Comparison of ENCODE assay signal across 23 cellular contexts in the genomic region with DNA sequence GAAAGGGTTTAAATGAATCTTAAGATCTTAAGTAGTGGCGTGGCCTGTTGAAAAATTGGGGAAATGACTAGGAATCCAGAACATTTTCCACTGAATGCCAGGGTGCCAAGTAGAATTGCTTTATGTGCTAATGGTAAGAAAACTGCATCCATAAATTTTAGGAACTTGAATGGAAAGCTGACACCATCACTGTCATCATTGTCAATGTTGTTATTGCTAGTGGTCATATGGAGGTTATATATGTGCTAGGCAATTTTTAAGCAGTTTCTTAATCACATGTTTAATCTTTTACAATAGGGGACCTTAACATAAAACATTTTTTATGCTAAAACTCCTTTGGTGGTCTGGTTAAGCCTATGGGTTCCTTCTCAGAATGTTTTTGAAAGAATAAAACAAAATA. TPM values are rescaled to one million over a fixed set of nuclear protein-coding genes. Genes with fewer than 3 reads are reported as not detected.
DNase-seq lines count a peak whose midpoint lies in the region; ATAC-seq, FAIRE-seq and TF ChIP-seq lines count a peak whose summit lies in the region.
"Had no signal": no experiment of that assay in that cellular context is flagged by ENCODE, and none has a peak within 500 bp of the region (broad histone marks: within the 10 kb centered on the region; RNA-seq: fewer than 3 reads in every experiment).

No MANE protein-coding gene starts in this region.

- no peak for DNase-seq in activated naive CD8-positive, alpha-beta T cell treated with anti-CD3 and anti-CD28 coated beads for 36 hours
- DNase-seq in H1 (ENCODE audit: low read depth in 1 of 2, low spot score in 2 of 2), result no peak
- DNase-seq in type B pancreatic cell (ENCODE audit: extremely low spot score, unreplicated experiment), result no peak
- DNase-seq in body of pancreas, result no peak
- no peak for DNase-seq in H4 (ENCODE audit: low spot score)
- DNase-seq: CD4-positive, CD25-positive, alpha-beta regulatory T cell; DMS53; H7; NCI-H1092; NCI-H1417 treated with DMSO at 0.1 percent for 48 hours; NCI-H1694 treated with DMSO at 0.1 percent for 48 hours; NCI-H2081; NCI-H2171; NCI-H226; NCI-H510A; NCI-H69; SHP77 had no signal

- H3K4me1 Mint-ChIP-seq in activated naive CD8-positive, alpha-beta T cell (ENCODE audit: low read depth), result peaks cover 58% of the 10 kb centered on the region
- H3K4me1 Mint-ChIP-seq in activated naive CD8-positive, alpha-beta T cell treated with anti-CD3 and anti-CD28 coated beads for 36 hours, result peaks cover 38% of the 10 kb centered on the region
- peaks cover 19% of the 10 kb centered on the region for H3K4me1 Mint-ChIP-seq in type B pancreatic cell (ENCODE audit: unreplicated experiment)

- no peaks in the 10 kb centered on the region for H3K9me3 Mint-ChIP-seq in activated naive CD8-positive, alpha-beta T cell (ENCODE audit: low read depth)
- no peaks in the 10 kb centered on the region for H3K9me3 Mint-ChIP-seq in activated naive CD8-positive, alpha-beta T cell treated with anti-CD3 and anti-CD28 coated beads for 36 hours
- no peaks in the 10 kb centered on the region for H3K9me3 Mint-ChIP-seq in type B pancreatic cell
- H3K9me3 Mint-ChIP-seq: CD4-positive, CD25-positive, alpha-beta regulatory T cell; IgD-negative memory B cell had no signal

- H3K36me3 ChIP-seq in Loucy (ENCODE audit: insufficient read depth, low read length) (no peaks in the 10 kb centered on the region; the same call in 1 of the 2 replicates), H1 (ENCODE audit: control insufficient read depth in 2 of 4, insufficient read depth in 4 of 4, low read length in 3 of 4) (no peaks in the 10 kb centered on the region; a peak in 4 of 8 replicates), body of pancreas (replicated peaks in 1 of 2; ENCODE audit: insufficient read depth in 1 of 2, low read depth in 2 of 2) (no peaks in the 10 kb centered on the region)

- H4K8ac ChIP-seq in H1 (ENCODE audit: extremely low read depth, insufficient read depth, low read length), result no peak overlapping the region

- H3K9ac ChIP-seq in Loucy (ENCODE audit: low read depth, low read length, poor library complexity, severe bottlenecking) (no peak overlapping the region), H1 (replicated peaks in 1 of 4; ENCODE audit: extremely low read depth in 1 of 4, low read depth in 3 of 4, low read length in 3 of 4) (no peak overlapping the region)

- H4K5ac ChIP-seq in H1 (ENCODE audit: insufficient read length, low read depth, low read length), result no peak overlapping the region

- H2BK12ac ChIP-seq in H1 (ENCODE audit: low read depth, low read length), result no peak overlapping the region

- H3K36me3 Mint-ChIP-seq in activated naive CD8-positive, alpha-beta T cell, result no peaks in the 10 kb centered on the region
- H3K36me3 Mint-ChIP-seq in activated naive CD8-positive, alpha-beta T cell treated with anti-CD3 and anti-CD28 coated beads for 36 hours, result peaks cover 3% of the 10 kb centered on the region
- H3K36me3 Mint-ChIP-seq in type B pancreatic cell, result peaks cover 13% of the 10 kb centered on the region

- H3K23ac ChIP-seq in H1 (ENCODE audit: insufficient read length), result no peak overlapping the region

- H4K91ac ChIP-seq in H1 (replicated peaks; ENCODE audit: insufficient read length, low read length), result no peak overlapping the region

- intact Hi-C loops in body of pancreas (cut with DNase I), result no loop called here

- H2BK120ac ChIP-seq in H1 (replicated peaks; ENCODE audit: low read depth, low read length), result no peak overlapping the region

- no peaks in the 10 kb centered on the region for H3K23me2 ChIP-seq in H1 (ENCODE audit: low read depth, low read length)

- FAIRE-seq in H1 (lab: Jason Lieb, UNC), result no peak

- H3K14ac ChIP-seq in H1 (ENCODE audit: insufficient read length), result no peak overlapping the region

- 62% methylated on average over 1 of the region's 1 CpG; no CpG with 5 or more reads in 1 of the 2 experiments for WGBS in H1 (ENCODE audit: extremely low coverage in 1 of 2, insufficient coverage in 1 of 2, insufficient read length in 1 of 2, insufficient replicate concordance in 2 of 2, low coverage in 1 of 2, low lambda C conversion rate in 2 of 2, missing lambda C conversion rate in 1 of 2), 2 experiments
- 93 to 96% methylated on average over 1 of the region's 1 CpG for WGBS in body of pancreas, 2 donors

- H3K4me3 ChIP-seq in Loucy (ENCODE audit: low read length, poor library complexity, severe bottlenecking) (no peak overlapping the region), H1 (ENCODE audit: extremely low read depth in 1 of 4, insufficient read depth in 2 of 4, low read depth in 3 of 4, low read length in 4 of 4) (0 out of 8 replicates have a peak overlapping the region, but pooled peaks of 1 of the 4 experiments have one; percentile 8), body of pancreas (no peak overlapping the region)

- no peaks in the 10 kb centered on the region for H3K27me3 Mint-ChIP-seq in activated naive CD8-positive, alpha-beta T cell
- no peaks in the 10 kb centered on the region for H3K27me3 Mint-ChIP-seq in activated naive CD8-positive, alpha-beta T cell treated with anti-CD3 and anti-CD28 coated beads for 36 hours
- H3K27me3 Mint-ChIP-seq in type B pancreatic cell, result no peaks in the 10 kb centered on the region
- H3K27me3 Mint-ChIP-seq: CD4-positive, CD25-positive, alpha-beta regulatory T cell; IgD-negative memory B cell had no signal

- peak overlapping the region; percentile 36 for H3K27ac Mint-ChIP-seq in activated naive CD8-positive, alpha-beta T cell
- no peak overlapping the region for H3K27ac Mint-ChIP-seq in activated naive CD8-positive, alpha-beta T cell treated with anti-CD3 and anti-CD28 coated beads for 36 hours
- H3K27ac Mint-ChIP-seq in type B pancreatic cell, result peak overlapping the region; percentile 1
- H3K27ac Mint-ChIP-seq: IgD-negative memory B cell had no signal

- ATAC-seq in GM18502 (IDR thresholded peaks at IDR 0.05; ENCODE audit: poor library complexity, unreplicated experiment), result no peak
- no peak for ATAC-seq in body of pancreas

- peaks cover 79% of the 10 kb centered on the region for H4K20me1 ChIP-seq in Loucy (ENCODE audit: insufficient read depth, low read length, poor library complexity, severe bottlenecking)
- H4K20me1 ChIP-seq in H1 (replicated peaks in 1 of 2; ENCODE audit: control insufficient read depth in 1 of 2, insufficient read depth in 2 of 2, low read length in 2 of 2), result peaks cover 0 to 3% of the 10 kb centered on the region in 2 experiments

- no peak overlapping the region for H2AK5ac ChIP-seq in H1 (ENCODE audit: low read depth, low read length)

- H3K27me3 ChIP-seq in Loucy (ENCODE audit: insufficient read depth, low read length, poor library complexity, severe bottlenecking) (no peaks in the 10 kb centered on the region), H1 (replicated peaks in 1 of 4; ENCODE audit: control insufficient read depth in 3 of 4, extremely low read depth in 1 of 4, insufficient read depth in 3 of 4, low read length in 3 of 4) (no peaks in the 10 kb centered on the region), body of pancreas (no peaks in the 10 kb centered on the region)

- no peak overlapping the region for H3K18ac ChIP-seq in H1 (ENCODE audit: extremely low read depth, low read length)

- no peak overlapping the region for H2BK15ac ChIP-seq in H1 (ENCODE audit: low read length)

- no peak for TF ChIP-seq RAD21 in H1 (IDR thresholded peaks at IDR 0.05 in 1 of 2, conservative IDR thresholded peaks at IDR 0.05 in 1 of 2; ENCODE audit: low read depth in 2 of 2, low read length in 2 of 2)

- H3K27ac ChIP-seq in H1 (ENCODE audit: low read depth, low read length) (no peak overlapping the region), body of pancreas (no peak overlapping the region)
- H3K27ac ChIP-seq: KMS-11, RWPE1 had no signal

- TF ChIP-seq EP300 in H1 (IDR thresholded peaks at IDR 0.05; ENCODE audit: borderline replicate concordance in 1 of 2, low read depth in 2 of 2, low read length in 2 of 2), result no peak

- CTCF ChIA-PET in H1 (lab: Charles Lee; ENCODE audit: partially characterized antibody), result interaction anchor here (0.7 to 8.6 kb wide), 5 partner anchors 12 to 224 kb away, joined by 3 to 52 read pairs (median 3); partner anchors contain the start of genes CPEB3 and MARCHF5

- TF ChIP-seq POLR2A in H1 (IDR thresholded peaks at IDR 0.05; ENCODE audit: control extremely low read depth in 1 of 2, low read depth in 2 of 2, low read length in 2 of 2) (no peak), body of pancreas (IDR thresholded peaks at IDR 0.05) (no peak)

- H3K4me2 ChIP-seq in Loucy (ENCODE audit: low read depth, low read length, poor library complexity, severe bottlenecking), result peak overlapping the region; percentile 58
- H3K4me2 ChIP-seq in H1 (ENCODE audit: insufficient read depth in 1 of 2, low read depth in 2 of 2, low read length in 2 of 2), result peak overlapping the region; percentile 29 to 43; a peak in 2 of 4 replicates
- H3K4me2 ChIP-seq: KMS-11 had no signal

- H3K4ac ChIP-seq in H1 (replicated peaks; ENCODE audit: insufficient read length, low read depth, low read length), result no peak overlapping the region

- TF ChIP-seq CTCF in Loucy (conservative IDR thresholded peaks at IDR 0.05; ENCODE audit: low read length) (no peak), H1 (IDR thresholded peaks at IDR 0.05; ENCODE audit: control extremely low read depth in 1 of 3, insufficient read depth in 1 of 3, low read depth in 1 of 3, low read length in 3 of 3) (no peak), type B pancreatic cell (conservative IDR thresholded peaks at IDR 0.05) (no peak), body of pancreas (IDR thresholded peaks at IDR 0.05) (no peak)

- H3K4me1 ChIP-seq in Loucy (ENCODE audit: insufficient read depth, low read length, poor library complexity, severe bottlenecking) (peaks cover 21% of the 10 kb centered on the region), H1 (replicated peaks in 1 of 4; ENCODE audit: control insufficient read depth in 3 of 4, insufficient read depth in 4 of 4, low read length in 3 of 4) (peaks cover 0 to 27% (median 12%) of the 10 kb centered on the region in 4 experiments; a peak in 5 of 7 replicates), body of pancreas (no peaks in the 10 kb centered on the region)

- H3K9me2 ChIP-seq in Loucy (replicated peaks; ENCODE audit: low read depth, low read length), result no peaks in the 10 kb centered on the region

- no peaks in the 10 kb centered on the region for H3F3A ChIP-seq in Loucy (ENCODE audit: low read depth)

- no peak overlapping the region for H2BK20ac ChIP-seq in H1 (ENCODE audit: low read length)

- peaks cover 5% of the 10 kb centered on the region; the same call in 1 of the 2 replicates for H3K79me1 ChIP-seq in H1 (ENCODE audit: low read depth, low read length)

- POLR2A ChIA-PET in H1 (lab: Charles Lee; ENCODE audit: partially characterized antibody), result interaction anchor here (1.2 to 1.8 kb wide), 2 partner anchors 11 to 14 kb away, joined by 3 to 4 read pairs; no protein-coding TSS in a partner anchor

- peak overlapping the region; percentile 28 for H3K4me3 Mint-ChIP-seq in activated naive CD8-positive, alpha-beta T cell
- no peak overlapping the region for H3K4me3 Mint-ChIP-seq in activated naive CD8-positive, alpha-beta T cell treated with anti-CD3 and anti-CD28 coated beads for 36 hours
- no peak overlapping the region for H3K4me3 Mint-ChIP-seq in type B pancreatic cell
- H3K4me3 Mint-ChIP-seq: IgD-negative memory B cell had no signal

- H2AFZ ChIP-seq in Loucy (ENCODE audit: low read length), result no peak overlapping the region
- H2AFZ ChIP-seq in H1 (ENCODE audit: low read length), result no peak overlapping the region

- no peak overlapping the region for H2BK5ac ChIP-seq in H1 (ENCODE audit: low read depth, low read length)

- no peaks in the 10 kb centered on the region for H3K9me3 ChIP-seq in Loucy (ENCODE audit: insufficient read depth, low read depth, low read length)
- no peaks in the 10 kb centered on the region for H3K9me3 ChIP-seq in H1 (ENCODE audit: insufficient read depth in 2 of 2, low read depth in 1 of 2, low read length in 1 of 2)
- no peaks in the 10 kb centered on the region for H3K9me3 ChIP-seq in body of pancreas

- no peak overlapping the region for H3K56ac ChIP-seq in H1 (replicated peaks; ENCODE audit: insufficient read length, low read depth, low read length)

- H3K79me2 ChIP-seq in Loucy (ENCODE audit: insufficient read depth, low read length), result peaks cover 97% of the 10 kb centered on the region
- peaks cover 0 to 80% of the 10 kb centered on the region in 2 experiments; a peak in 3 of 4 replicates for H3K79me2 ChIP-seq in H1 (ENCODE audit: control insufficient read depth in 1 of 2, insufficient read depth in 2 of 2, low read length in 2 of 2)

RNA-seq across cellular contexts. Expression of gene MARCHF5, which starts 13.1 kb away (rescaled TPM):
- 10 to 100 TPM; 25.6 to 26.5 TPM for total RNA-seq in activated naive CD8-positive, alpha-beta T cell treated with anti-CD3 and anti-CD28 coated beads for 36 hours
- 23.7 and 26.8 TPM in 2 replicates for total RNA-seq in H1 (2021; fragmentation: NEBNext Ultra II Directional; extraction: Animal tissue kit (Norgen Biotek cat#: 25700))
- 5.8 and 8.7 TPM in 2 replicates for polyA plus RNA-seq in H1 (2011; rRNA removed)
- polyA plus RNA-seq in H1 (2011; cell fraction: cytosol; rRNA removed), result 12.0 TPM
- polyA plus RNA-seq in H1 (2011; cell fraction: nucleus; rRNA removed), result 2.8 TPM
- 16.2 to 24.5 TPM (median 19.6 TPM) in 4 replicates for polyA plus RNA-seq in H1 (2012, experiment 1 of 2)
- 2.3 TPM for polyA plus RNA-seq in H1 (2012, experiment 2 of 2)
- polyA plus RNA-seq in H1 (2013, experiment 1 of 2), result 9.6 TPM
- polyA plus RNA-seq in H1 (2013, experiment 2 of 2), result 10.9 TPM
- 14.9 and 16.3 TPM in 2 replicates for polyA minus RNA-seq in H1 (2011; rRNA and poly(A)+ RNA removed)
- polyA minus RNA-seq in H1 (2011; cell fraction: cytosol; rRNA and poly(A)+ RNA removed), result 7.0 TPM
- 18.4 TPM for polyA minus RNA-seq in H1 (2011; cell fraction: nucleus; rRNA and poly(A)+ RNA removed)
- total RNA-seq in type B pancreatic cell (ENCODE audit: low replicate concordance) (57.8 and 59.8 TPM in 2 replicates), body of pancreas (10 to 100 TPM; 11.2 to 19.4 TPM)
- total RNA-seq in H4 (2014; rRNA removed; shearing (Covaris generic)), result 13.0 and 28.7 TPM in 2 replicates

RNA-seq across cellular contexts. Expression of gene CPEB3, which starts 13.2 kb away (rescaled TPM):
- 1 to 10 TPM; 1.5 to 1.9 TPM for total RNA-seq in activated naive CD8-positive, alpha-beta T cell treated with anti-CD3 and anti-CD28 coated beads for 36 hours
- 1.7 and 1.9 TPM in 2 replicates for total RNA-seq in H1 (2021; fragmentation: NEBNext Ultra II Directional; extraction: Animal tissue kit (Norgen Biotek cat#: 25700))
- polyA plus RNA-seq in H1 (2011; rRNA removed), result 0.39 and 0.53 TPM in 2 replicates
- polyA plus RNA-seq in H1 (2011; cell fraction: cytosol; rRNA removed), result 0.50 TPM
- polyA plus RNA-seq in H1 (2011; cell fraction: nucleus; rRNA removed), result 0.93 TPM
- 0.58 to 0.74 TPM (median 0.66 TPM) in 4 replicates for polyA plus RNA-seq in H1 (2012, experiment 1 of 2)
- 0.09 TPM for polyA plus RNA-seq in H1 (2012, experiment 2 of 2)
- 0.61 TPM for polyA plus RNA-seq in H1 (2013, experiment 1 of 2)
- 0.57 TPM for polyA plus RNA-seq in H1 (2013, experiment 2 of 2)
- 1.2 and 1.6 TPM in 2 replicates for polyA minus RNA-seq in H1 (2011; rRNA and poly(A)+ RNA removed)
- polyA minus RNA-seq in H1 (2011; cell fraction: cytosol; rRNA and poly(A)+ RNA removed), result 1.6 TPM
- polyA minus RNA-seq in H1 (2011; cell fraction: nucleus; rRNA and poly(A)+ RNA removed), result 3.3 TPM
- 2.3 and 3.7 TPM in 2 replicates for total RNA-seq in type B pancreatic cell (ENCODE audit: low replicate concordance)
- 10 to 100 TPM in 1 of 2 donors, 1 to 10 TPM in 1; 9.3 to 10.2 TPM for total RNA-seq in body of pancreas
- total RNA-seq in H4 (2014; rRNA removed; shearing (Covaris generic)), result 0.16 and 0.56 TPM in 2 replicates
